ENCODE assay signal across 16 cellular contexts in the genomic region with DNA sequence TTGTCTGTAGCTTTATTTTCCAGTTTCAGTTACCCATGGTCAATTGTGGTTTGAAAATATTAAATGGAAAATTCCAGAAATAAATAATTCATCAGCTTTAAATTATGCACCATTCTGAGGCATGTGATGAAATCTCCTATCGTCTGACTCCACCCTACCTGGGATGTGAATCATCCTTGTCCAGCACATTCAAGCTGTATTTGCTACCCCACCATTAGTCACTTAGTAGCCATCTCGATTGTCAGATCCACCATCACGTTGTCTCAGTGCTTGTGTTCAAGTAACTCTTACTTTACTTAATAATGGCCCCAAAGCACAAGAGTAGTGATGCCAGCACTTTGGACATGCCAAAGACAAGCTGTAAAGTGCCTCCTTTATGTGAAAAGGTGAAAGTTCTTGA. TPM values are rescaled to one million over a fixed set of nuclear protein-coding genes. Genes with fewer than 3 reads are reported as not detected.
DNase-seq lines count a peak whose midpoint lies in the region; TF ChIP-seq lines count a peak whose summit lies in the region.
"Had no signal": no experiment of that assay in that cellular context is flagged by ENCODE, and none has a peak within 500 bp of the region (broad histone marks: within the 10 kb centered on the region; RNA-seq: fewer than 3 reads in every experiment).

No MANE protein-coding gene starts in this region.

- no peak overlapping the region for H3K14ac ChIP-seq in trophoblast cell (ENCODE audit: low read length)

- H2AFZ ChIP-seq in trophoblast cell (ENCODE audit: insufficient read depth, low read length, poor library complexity) = no peak overlapping the region

- H3K27ac ChIP-seq in SJSA1 = peak overlapping the region; percentile 48
- H3K27ac ChIP-seq in epithelial cell of prostate = peak overlapping the region; percentile 85
- H3K27ac ChIP-seq in trophoblast cell (ENCODE audit: low read depth, low read length) = no peak overlapping the region
- H3K27ac ChIP-seq in endodermal cell (ENCODE audit: low read depth, low read length) = no peak overlapping the region
- H3K27ac ChIP-seq: left ventricle myocardium inferior had no signal

- H3K4me2 ChIP-seq in trophoblast cell (ENCODE audit: low read length) = no peak overlapping the region

- H3K4me3 Mint-ChIP-seq in endodermal cell = no peak overlapping the region
- H3K4me3 Mint-ChIP-seq: CD8-positive, alpha-beta T cell; neural crest cell; T-helper 1 cell treated with Interleukin-12 subunit alpha and Interleukin-12 subunit beta and Interleukin-4 antibody, amounts not matched to agents 30 μg/mL and 1 μg/mL, for 36 hours had no signal

- H4K12ac ChIP-seq in trophoblast cell (ENCODE audit: low read depth, low read length) = no peak overlapping the region

- H3K9me3 Mint-ChIP-seq in endodermal cell = no peaks in the 10 kb centered on the region
- H3K9me3 Mint-ChIP-seq: neural crest cell had no signal

- no CpG with 5 or more reads among the region's 3 CpGs for whole genome bisulfite sequencing in trophoblast cell (ENCODE audit: extremely low coverage, insufficient coverage, insufficient read length)
- 83 to 97% methylated on average over 3 of the region's 3 CpGs for WGBS in endodermal cell (ENCODE audit: insufficient coverage in 1 of 2, insufficient read length in 1 of 2), 2 experiments

- TF ChIP-seq CTCF in endodermal cell (conservative IDR thresholded peaks at IDR 0.05) = no peak

- H4K91ac ChIP-seq in trophoblast cell (ENCODE audit: low read depth, low read length) = no peak overlapping the region

- H3K4ac ChIP-seq in trophoblast cell (ENCODE audit: low read depth, low read length) = no peak overlapping the region

- H3K4me1 ChIP-seq in SJSA1 (replicated peaks) (peaks cover 43% of the 10 kb centered on the region), trophoblast cell (ENCODE audit: control insufficient read depth in 1 of 2, insufficient read depth in 2 of 2, low read length in 2 of 2) (no peaks in the 10 kb centered on the region), endodermal cell (ENCODE audit: control insufficient read depth, insufficient read depth, low read length) (no peaks in the 10 kb centered on the region)

- no peak overlapping the region for H3K27ac Mint-ChIP-seq in endodermal cell
- H3K27ac Mint-ChIP-seq: CD8-positive, alpha-beta T cell; T-helper 1 cell treated with Interleukin-12 subunit alpha and Interleukin-12 subunit beta and Interleukin-4 antibody, amounts not matched to agents 30 μg/mL and 1 μg/mL, for 36 hours had no signal

- no peaks in the 10 kb centered on the region for H3K27me3 ChIP-seq in SJSA1 (replicated peaks)
- no peaks in the 10 kb centered on the region for H3K27me3 ChIP-seq in trophoblast cell (ENCODE audit: insufficient read depth, low read length)
- H3K27me3 ChIP-seq in endodermal cell (ENCODE audit: control insufficient read depth, insufficient read depth, low read length, poor library complexity, severe bottlenecking) = no peaks in the 10 kb centered on the region

- H3K9ac ChIP-seq in trophoblast cell (ENCODE audit: low read length) (no peak overlapping the region), endodermal cell (ENCODE audit: extremely low read depth, low read length, poor library complexity, severe bottlenecking) (no peak overlapping the region)

- H3K4me3 ChIP-seq in SJSA1 (no peak overlapping the region), trophoblast cell (ENCODE audit: low read depth, low read length) (no peak overlapping the region), endodermal cell (ENCODE audit: low read length) (no peak overlapping the region)
- H3K4me3 ChIP-seq: HAP-1, left ventricle myocardium inferior had no signal

- H2BK120ac ChIP-seq in trophoblast cell (ENCODE audit: insufficient read depth, low read length, poor library complexity) = no peak overlapping the region

- H3K36me3 ChIP-seq in SJSA1 (peaks cover 30% of the 10 kb centered on the region), trophoblast cell (ENCODE audit: control insufficient read depth in 1 of 2, insufficient read depth in 2 of 2, low read length in 2 of 2) (no peaks in the 10 kb centered on the region), endodermal cell (ENCODE audit: control insufficient read depth, insufficient read depth, low read length) (no peaks in the 10 kb centered on the region)
- H3K36me3 ChIP-seq: left ventricle myocardium inferior had no signal

- H3K27me3 Mint-ChIP-seq in endodermal cell (ENCODE audit: insufficient read depth) = no peaks in the 10 kb centered on the region

- DNase-seq in HCEC 1CT (peak; percentile 92), SJSA1 (ENCODE audit: low read depth in 1 of 2, low spot score in 2 of 2) (no peak), epithelial cell of prostate (ENCODE audit: low read depth, low spot score) (peak; percentile 78), trophoblast cell (peak; percentile 58 to 72), MV-4-11 (lab: John Stamatoyannopoulos, UW) (no peak), NCI-H146 treated with DMSO at 0.1 percent for 48 hours (lab: John Stamatoyannopoulos, UW; ENCODE audit: unreplicated experiment) (no peak), SIG-M5 treated with dmso at 0.1 percent for 504 hours (lab: John Stamatoyannopoulos, UW; ENCODE audit: unreplicated experiment) (no peak), endodermal cell (no peak)
- DNase-seq: activated CD4-positive, alpha-beta T cell treated with anti-CD3 and anti-CD28 coated beads for 4 hours; activated T-cell treated with anti-CD3 and anti-CD28 coated beads, Interleukin-2, amount 50 U/mL, for 48 hours; CD8-positive, alpha-beta T cell; left ventricle myocardium inferior; NCI-H446 treated with DMSO at 0.1 percent for 48 hours had no signal

- peaks cover 2% of the 10 kb centered on the region for H3K79me2 ChIP-seq in trophoblast cell (ENCODE audit: control insufficient read depth, insufficient read depth, low read length, poor library complexity)

- H2AK5ac ChIP-seq in trophoblast cell (ENCODE audit: low read length) = no peak overlapping the region

- H3K36me3 Mint-ChIP-seq in endodermal cell (ENCODE audit: low read depth) = no peaks in the 10 kb centered on the region
- H3K36me3 Mint-ChIP-seq: CD8-positive, alpha-beta T cell had no signal

- peaks cover 2% of the 10 kb centered on the region for H3K4me1 Mint-ChIP-seq in endodermal cell

- no peak overlapping the region for H2BK5ac ChIP-seq in trophoblast cell (ENCODE audit: low read depth, low read length, poor library complexity)

- no peak overlapping the region for H2BK12ac ChIP-seq in trophoblast cell (ENCODE audit: low read length)

- H3K23ac ChIP-seq in trophoblast cell (ENCODE audit: low read length) = no peak overlapping the region

- no peak overlapping the region for H3K18ac ChIP-seq in trophoblast cell (ENCODE audit: low read length)

- H3K79me1 ChIP-seq in trophoblast cell (ENCODE audit: low read length) = peaks cover 4% of the 10 kb centered on the region

- no peaks in the 10 kb centered on the region; the same call in 1 of the 2 replicates for H3K9me3 ChIP-seq in SJSA1 (replicated peaks)
- H3K9me3 ChIP-seq in trophoblast cell (ENCODE audit: insufficient read depth, low read depth, low read length) = no peaks in the 10 kb centered on the region
- peaks cover 8% of the 10 kb centered on the region for H3K9me3 ChIP-seq in endodermal cell (ENCODE audit: control insufficient read depth, low read length)
- H3K9me3 ChIP-seq: HAP-1 had no signal

- no peak overlapping the region for H4K8ac ChIP-seq in trophoblast cell (ENCODE audit: low read depth, low read length)

RNA-seq across cellular contexts. Expression of gene STPG1, which starts 4.0 kb away (rescaled TPM):
- total RNA-seq in SJSA1 (2014; rRNA removed; shearing (Covaris generic)) = 16.5 and 17.5 TPM in 2 replicates
- 6.1 and 6.6 TPM in 2 replicates for polyA plus RNA-seq in trophoblast cell (2013)
- 10 to 100 TPM; 16.6 to 16.9 TPM for total RNA-seq in endodermal cell
- 8.8 TPM for polyA plus RNA-seq in endodermal cell (2013, experiment 1 of 2)
- polyA plus RNA-seq in endodermal cell (2013, experiment 2 of 2) = 9.5 TPM

RNA-seq across cellular contexts. Expression of gene NIPAL3, which starts 6.1 kb away (rescaled TPM):
- total RNA-seq in SJSA1 (2014; rRNA removed; shearing (Covaris generic)) = 25.6 and 44.2 TPM in 2 replicates
- 17.7 and 18.4 TPM in 2 replicates for polyA plus RNA-seq in trophoblast cell (2013)
- 1 to 10 TPM; 4.7 to 5.5 TPM for total RNA-seq in endodermal cell
- polyA plus RNA-seq in endodermal cell (2013, experiment 1 of 2) = 7.9 TPM
- 7.4 TPM for polyA plus RNA-seq in endodermal cell (2013, experiment 2 of 2)

Comparison
In these comparisons a context has a peak if more than half of its experiments do, and no peak if none do; other contexts are left out.
1. DNase-seq: peak in HCEC 1CT (single experiment), epithelial cell of prostate (single experiment) and trophoblast cell (2 of 2); none in SJSA1 (0 of 2), MV-4-11 (single experiment), NCI-H146 treated with DMSO at 0.1 percent for 48 hours (single experiment), SIG-M5 treated with dmso at 0.1 percent for 504 hours (single experiment) and endodermal cell (single experiment).
2. H3K27ac ChIP-seq: peak in SJSA1 (single experiment) and epithelial cell of prostate (single experiment); none in trophoblast cell (single experiment) and endodermal cell (single experiment).